8 cellular contexts compared by ENCODE assay signal in genomic region chr7:139109188-139109982, GRCh38. TPM values are rescaled to one million over a fixed set of nuclear protein-coding genes. Genes with fewer than 3 reads are reported as not detected.
DNase-seq lines count a peak whose midpoint lies in the region; ATAC-seq and TF ChIP-seq lines count a peak whose summit lies in the region.

Gene ZC3HAV1 (minus strand): TSS chr7:139109720. CDS start chr7:139109331, 389 bp downstream.

- peak within 1 kb of the TSS; percentile 84 for H3K4me3 ChIP-seq in coronary artery

- DNase-seq in AML-193 (lab: John Stamatoyannopoulos, UW) (peak; percentile 86 to 88), NCI-H526 treated with DMSO at 0.1 percent for 48 hours (lab: John Stamatoyannopoulos, UW) (peak; percentile 88), coronary artery (ENCODE audit: low spot score) (peak; percentile 87), left lobe of liver (ENCODE audit: low spot score) (peak; percentile 91)
- peak; percentile 97 for DNase-seq in activated CD4-positive, alpha-beta T cell treated with anti-CD3 and anti-CD28 coated beads, Interleukin-2, amount 10 ng/mL, durations not matched to agents 24 days and 14 days
- peak; percentile 89 for DNase-seq in stimulated activated CD4-positive, alpha-beta T cell treated with anti-CD3 and anti-CD28 coated beads, Interleukin-2, amount 100 ng/mL, for 4 hours (ENCODE audit: low read depth)

- ATAC-seq in GM19025 (IDR thresholded peaks at IDR 0.05; ENCODE audit: low read depth, unreplicated experiment) (peak; percentile 70), HG03280 (IDR thresholded peaks at IDR 0.05; ENCODE audit: unreplicated experiment) (peak; percentile 74), left lobe of liver (peak; percentile 89)

- intact Hi-C loops in activated CD4-positive, alpha-beta T cell treated with anti-CD3 and anti-CD28 coated beads, Interleukin-2, amount 10 ng/mL, durations not matched to agents 24 days and 14 days (cut with micrococcal nuclease), result loop anchor here (1.0 to 2.0 kb wide), 6 partner anchors 9 to 251 kb away; partner anchors contain the start of gene UBN2

- H3K36me3 Mint-ChIP-seq in activated CD4-positive, alpha-beta T cell treated with anti-CD3 and anti-CD28 coated beads, Interleukin-2, amount 10 ng/mL, durations not matched to agents 24 days and 14 days (ENCODE audit: low read depth), result peaks cover 37% of the 10 kb centered on the region

- no peaks in the 10 kb centered on the region for H3K27me3 Mint-ChIP-seq in activated CD4-positive, alpha-beta T cell treated with anti-CD3 and anti-CD28 coated beads, Interleukin-2, amount 10 ng/mL, durations not matched to agents 24 days and 14 days

- H3K4me1 Mint-ChIP-seq in activated CD4-positive, alpha-beta T cell treated with anti-CD3 and anti-CD28 coated beads, Interleukin-2, amount 10 ng/mL, durations not matched to agents 24 days and 14 days, result peaks cover 24% of the 10 kb centered on the region

- TF ChIP-seq CTCF in coronary artery (IDR thresholded peaks at IDR 0.05), result no peak

- peak within 1 kb of the TSS; percentile 84 to 97 for H3K27ac ChIP-seq in coronary artery

- H3K4me3 Mint-ChIP-seq in activated CD4-positive, alpha-beta T cell treated with anti-CD3 and anti-CD28 coated beads, Interleukin-2, amount 10 ng/mL, durations not matched to agents 24 days and 14 days, result peak within 1 kb of the TSS; percentile 97

- H3K27ac Mint-ChIP-seq in activated CD4-positive, alpha-beta T cell treated with anti-CD3 and anti-CD28 coated beads, Interleukin-2, amount 10 ng/mL, durations not matched to agents 24 days and 14 days, result peak within 1 kb of the TSS; percentile 92

- H3K9me3 Mint-ChIP-seq in activated CD4-positive, alpha-beta T cell treated with anti-CD3 and anti-CD28 coated beads, Interleukin-2, amount 10 ng/mL, durations not matched to agents 24 days and 14 days, result peaks cover 13% of the 10 kb centered on the region

RNA-seq across cellular contexts. Expression of gene ZC3HAV1, which starts in this region (rescaled TPM):
- 86.1 and 90.5 TPM in 2 replicates for total RNA-seq in activated CD4-positive, alpha-beta T cell treated with anti-CD3 and anti-CD28 coated beads, Interleukin-2, amount 10 ng/mL, durations not matched to agents 24 days and 14 days
- total RNA-seq in left lobe of liver, result 16.8 TPM

Comparison
In these comparisons a context has a peak if more than half of its experiments do, and no peak if none do; other contexts are left out.
1. Peak in every context shown above with its lines: DNase-seq, ATAC-seq, H3K4me3 ChIP-seq and H3K27ac ChIP-seq.